Comparison of ENCODE assay signal across 1 cellular context in genomic region chr3:49358217-49358883, GRCh38.
TF ChIP-seq lines count a peak whose summit lies in the region.

GPX1 (minus strand) TSS chr3:49358353; CDS start chr3:49358278, 75 bp downstream.

TF ChIP-seq in HepG2, 621 proteins besides CTCF, POLR2A, EP300 and RAD21 (continued from another document):
- peak; percentile 94 for TF ChIP-seq ZGPAT (CRISPR knock-in tag; IDR thresholded peaks at IDR 0.05)
- TF ChIP-seq ZBTB26 (CRISPR knock-in tag; IDR thresholded peaks at IDR 0.05; ENCODE audit: borderline replicate concordance): no peak
- TF ChIP-seq ZNF451 (CRISPR knock-in tag; IDR thresholded peaks at IDR 0.05): peak; percentile 65; the same call in 1 of the 2 replicates
